1 cellular context compared by ENCODE assay signal in genomic region chr18:36130883-36131653, GRCh38.
TF ChIP-seq lines count a peak whose summit lies in the region.

No MANE protein-coding gene starts in this region.

TF ChIP-seq in K562, 482 proteins besides CTCF, POLR2A, EP300 and RAD21 (continued from another document):
- TF ChIP-seq ZBTB33 (CRISPR knock-in tag; IDR thresholded peaks at IDR 0.05) (peak; percentile 60; the same call in 1 of the 2 replicates), ZNF121 (CRISPR knock-in tag; conservative IDR thresholded peaks at IDR 0.05) (peak; percentile 64), RBFOX2 (IDR thresholded peaks at IDR 0.05; ENCODE audit: low read depth, low read length) (0 out of 2 replicates have a peak, but pooled peaks have one; percentile 43), RBM25 (IDR thresholded peaks at IDR 0.05; ENCODE audit: low read depth, low read length, severe bottlenecking) (peak; percentile 53), POLR2G (IDR thresholded peaks at IDR 0.05; ENCODE audit: low read depth, low read length) (0 out of 2 replicates have a peak, but pooled peaks have one; percentile 28)
TF ChIP-seq in K562: peak in this region for 5.
